8 cellular contexts compared by ENCODE assay signal in genomic region chr19:44748426-44749254, GRCh38. TPM values are rescaled to one million over a fixed set of nuclear protein-coding genes. Genes with fewer than 3 reads are reported as not detected.
A peak's percentile ranks its signal among the peaks of the same experiment; 100 is the strongest.
DNase-seq lines count a peak whose midpoint lies in the region; ATAC-seq and TF ChIP-seq lines count a peak whose summit lies in the region.

Gene BCL3, plus strand, starts transcription at chr19:44748708. Its CDS starts 83 bp downstream, at chr19:44748791.

- peak within 1 kb of the TSS; percentile 96 for H3K27ac ChIP-seq in RWPE2 (ENCODE audit: poor library complexity, severe bottlenecking)
- no peak within 1 kb of the TSS for H3K27ac ChIP-seq in cardiac muscle cell
- H3K27ac ChIP-seq in prostate gland, result peak within 1 kb of the TSS; percentile 96

- intact Hi-C loops in activated naive CD4-positive, alpha-beta T cell treated with anti-CD3 and anti-CD28 coated beads for 36 hours (cut with micrococcal nuclease), result loop anchor here (1.0 to 5.0 kb wide), 3 partner anchors 24 to 994 kb away; partner anchors contain the start of genes BLOC1S3, SMG9 and TRAPPC6A
- intact Hi-C loops in prostate gland (cut with DNase I), result no loop called here

- H3K4me1 ChIP-seq in RWPE2 (ENCODE audit: insufficient read depth, poor library complexity, severe bottlenecking) (peaks cover 15% of the 10 kb centered on the region), cardiac muscle cell (ENCODE audit: low read depth) (peaks cover 4% of the 10 kb centered on the region), prostate gland (replicated peaks) (peaks cover 28% of the 10 kb centered on the region)

- H3K9me3 ChIP-seq in RWPE2 (ENCODE audit: severe bottlenecking), result no peaks in the 10 kb centered on the region
- H3K9me3 ChIP-seq in cardiac muscle cell (ENCODE audit: low read depth), result no peaks in the 10 kb centered on the region
- H3K9me3 ChIP-seq in prostate gland, result no peaks in the 10 kb centered on the region

- peak within 1 kb of the TSS; percentile 95 for H3K27ac Mint-ChIP-seq in activated naive CD4-positive, alpha-beta T cell treated with anti-CD3 and anti-CD28 coated beads for 36 hours

- TF ChIP-seq CTCF in RWPE2 (IDR thresholded peaks at IDR 0.05; ENCODE audit: poor library complexity, severe bottlenecking) (no peak), cardiac muscle cell (IDR thresholded peaks at IDR 0.05; ENCODE audit: low read depth, low read length) (no peak), prostate gland (IDR thresholded peaks at IDR 0.05) (peak in 1 of 4 experiments; percentile 6)

- POLR2A ChIA-PET in HEK293T (lab: Yijun Ruan, JAX), result no interaction called here

- H3K36me3 Mint-ChIP-seq in activated naive CD4-positive, alpha-beta T cell treated with anti-CD3 and anti-CD28 coated beads for 36 hours (ENCODE audit: low read depth), result peaks cover 51% of the 10 kb centered on the region

- peak within 1 kb of the TSS; percentile 93 for H3K4me3 Mint-ChIP-seq in activated naive CD4-positive, alpha-beta T cell treated with anti-CD3 and anti-CD28 coated beads for 36 hours

- TF ChIP-seq POLR2A in prostate gland (IDR thresholded peaks at IDR 0.05), result peak; percentile 46

- H3K27me3 Mint-ChIP-seq in activated naive CD4-positive, alpha-beta T cell treated with anti-CD3 and anti-CD28 coated beads for 36 hours (ENCODE audit: low read depth), result no peaks in the 10 kb centered on the region

- peak within 1 kb of the TSS; percentile 97 for H3K4me3 ChIP-seq in RWPE2 (ENCODE audit: severe bottlenecking)
- peak within 1 kb of the TSS; percentile 82 for H3K4me3 ChIP-seq in cardiac muscle cell
- peak within 1 kb of the TSS; percentile 74 to 79 for H3K4me3 ChIP-seq in prostate gland

- H3K27me3 ChIP-seq in RWPE2 (ENCODE audit: insufficient read depth, poor library complexity, severe bottlenecking) (no peaks in the 10 kb centered on the region), cardiac muscle cell (peaks cover 15% of the 10 kb centered on the region), prostate gland (replicated peaks; ENCODE audit: insufficient read depth) (no peaks in the 10 kb centered on the region)

- CTCF ChIA-PET in HEK293T (lab: Yijun Ruan, JAX), result interaction anchor here (1.1 kb wide), 1 partner anchor 25 kb away, joined by 4 read pairs; no protein-coding TSS in a partner anchor
- CTCF ChIA-PET in activated naive CD4-positive, alpha-beta T cell treated with anti-CD3 and anti-CD28 coated beads for 36 hours (lab: Charles Lee), result interaction anchor here (1.2 to 1.6 kb wide), 2 partner anchors 22 to 24 kb away, joined by 4 to 6 read pairs; no protein-coding TSS in a partner anchor

- ATAC-seq in RWPE2 (ENCODE audit: low read depth) (peak; percentile 34), GM19328 (IDR thresholded peaks at IDR 0.05; ENCODE audit: unreplicated experiment) (no peak)

- WGBS in prostate gland, result under 1% methylated on average over 42 of the region's 88 CpGs

- no peaks in the 10 kb centered on the region for H3K9me3 Mint-ChIP-seq in activated naive CD4-positive, alpha-beta T cell treated with anti-CD3 and anti-CD28 coated beads for 36 hours

- peaks cover 32% of the 10 kb centered on the region for H3K36me3 ChIP-seq in RWPE2 (ENCODE audit: low read depth)
- no peaks in the 10 kb centered on the region for H3K36me3 ChIP-seq in cardiac muscle cell
- no peaks in the 10 kb centered on the region for H3K36me3 ChIP-seq in prostate gland

- DNase-seq in GM04504 (ENCODE audit: low read depth) (peak; percentile 54), HEK293T (ENCODE audit: extremely low spot score) (peak; percentile 46), RWPE2 (ENCODE audit: low spot score) (peak; percentile 80), cardiac muscle cell (ENCODE audit: low read depth in 1 of 2, low spot score in 1 of 2) (peak; percentile 68 to 88), prostate gland (ENCODE audit: low spot score) (peak; percentile 76), HPDE6-E6E7 (ENCODE audit: extremely low spot score) (no peak)
- peak; percentile 87 for DNase-seq in activated naive CD4-positive, alpha-beta T cell treated with anti-CD3 and anti-CD28 coated beads for 36 hours

- H3K4me1 Mint-ChIP-seq in activated naive CD4-positive, alpha-beta T cell treated with anti-CD3 and anti-CD28 coated beads for 36 hours (ENCODE audit: low read depth), result peaks cover 57% of the 10 kb centered on the region

TF ChIP-seq in HEK293T, 16 proteins besides CTCF, POLR2A, EP300 and RAD21:
- TF ChIP-seq NFRKB (IDR thresholded peaks at IDR 0.05), result no peak
- TF ChIP-seq ZNF384 (IDR thresholded peaks at IDR 0.05), result no peak
- TF ChIP-seq L3MBTL2 (conservative IDR thresholded peaks at IDR 0.05), result no peak
- TF ChIP-seq TARDBP (IDR thresholded peaks at IDR 0.05), result no peak
- no peak for TF ChIP-seq HDGF (IDR thresholded peaks at IDR 0.05; ENCODE audit: borderline replicate concordance)
- TF ChIP-seq FOXK2 (IDR thresholded peaks at IDR 0.05), result no peak
- TF ChIP-seq CTBP1 (IDR thresholded peaks at IDR 0.05; ENCODE audit: borderline replicate concordance), result no peak

RNA-seq across cellular contexts. Expression of gene BCL3, which starts in this region (rescaled TPM):
- total RNA-seq in activated naive CD4-positive, alpha-beta T cell treated with anti-CD3 and anti-CD28 coated beads for 36 hours, result 100 to 1,000 TPM in 1 of 2 experiments, 10 to 100 TPM in 1; 92.5 to 104 TPM
- total RNA-seq in cardiac muscle cell (10.5 and 12.4 TPM in 2 replicates), prostate gland (10 to 100 TPM; 22.6 to 44.0 TPM)
- polyA plus RNA-seq in cardiac muscle cell, result 15.3 and 19.5 TPM in 2 replicates
